2 cellular contexts compared by ENCODE assay signal in the genomic region with DNA sequence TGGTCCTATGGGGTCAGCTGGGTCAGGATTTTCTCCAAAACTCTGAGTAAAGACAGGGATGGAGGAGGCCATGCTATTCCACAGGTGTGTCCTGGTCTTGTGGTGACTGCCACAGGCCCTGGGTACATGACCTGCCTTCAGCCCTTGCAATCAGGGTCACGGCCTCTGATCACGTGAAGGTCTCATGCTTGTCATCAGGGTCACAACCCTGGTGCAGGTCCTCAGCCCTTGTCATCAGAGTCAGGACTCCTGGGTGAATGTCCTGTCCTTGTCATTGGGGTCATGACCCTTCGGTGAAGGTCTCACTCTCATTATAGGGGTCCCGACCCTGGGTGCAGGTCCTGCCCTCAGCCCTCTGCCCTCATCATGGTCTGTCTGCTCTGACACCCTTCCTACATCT.
A peak's percentile ranks its signal among the peaks of the same experiment; 100 is the strongest.
TF ChIP-seq lines count a peak whose summit lies in the region.

No MANE protein-coding gene starts in this region.

TF ChIP-seq in GM12878, 131 proteins besides CTCF, POLR2A, EP300 and RAD21:
- no peak for TF ChIP-seq IRF3 (IDR thresholded peaks at IDR 0.05)
- no peak for TF ChIP-seq USF1 (IDR thresholded peaks at IDR 0.05; ENCODE audit: borderline replicate concordance, extremely low read length, insufficient read depth, low read depth, low read length)
- TF ChIP-seq NR2F1 (conservative IDR thresholded peaks at IDR 0.05), result 0 out of 2 replicates have a peak, but pooled peaks have one; percentile 20
- TF ChIP-seq SIX5 (IDR thresholded peaks at IDR 0.05; ENCODE audit: low read depth, low read length, severe bottlenecking), result no peak
- no peak for TF ChIP-seq TAF1 (IDR thresholded peaks at IDR 0.05; ENCODE audit: borderline replicate concordance, low read depth, low read length)
- no peak for TF ChIP-seq BHLHE40 (IDR thresholded peaks at IDR 0.05; ENCODE audit: borderline replicate concordance in 1 of 2, low read depth in 2 of 2, low read length in 1 of 2)
- no peak for TF ChIP-seq NKRF (conservative IDR thresholded peaks at IDR 0.05)
- TF ChIP-seq PAX5 (IDR thresholded peaks at IDR 0.05; ENCODE audit: borderline replicate concordance, low read depth, low read length), result no peak

TF ChIP-seq in liver, 16 proteins besides CTCF, POLR2A, EP300 and RAD21:
- TF ChIP-seq RXRA (IDR thresholded peaks at IDR 0.05) (peak; percentile 97 to 98), JUND (IDR thresholded peaks at IDR 0.05) (no peak), YY1 (IDR thresholded peaks at IDR 0.05) (no peak), SP1 (IDR thresholded peaks at IDR 0.05) (peak; percentile 31), FOXA2 (IDR thresholded peaks at IDR 0.05) (no peak), NR2F2 (IDR thresholded peaks at IDR 0.05) (peak; percentile 81), HNF4A (conservative IDR thresholded peaks at IDR 0.05) (peak; percentile 69 to 78), MAX (IDR thresholded peaks at IDR 0.05) (no peak), FOXA1 (IDR thresholded peaks at IDR 0.05) (no peak), GABPA (IDR thresholded peaks at IDR 0.05 in 1 of 2, conservative IDR thresholded peaks at IDR 0.05 in 1 of 2) (peak in 1 of 2 donors; percentile 25)
